Comparison of ENCODE assay signal across 17 cellular contexts in genomic region chr15:58588096-58588495, GRCh38.
"Had no signal": no experiment of that assay in that cellular context is flagged by ENCODE, and none has a peak within 500 bp of the region (broad histone marks: within the 10 kb centered on the region; RNA-seq: fewer than 3 reads in every experiment).

No MANE protein-coding gene starts in this region.

- H3K27me3 ChIP-seq: adrenal gland, testis had no signal

- H3K4me1 ChIP-seq: adrenal gland, prostate gland, testis had no signal

- H3K27ac ChIP-seq: adrenal gland, prostate gland, testis, WERI-Rb-1 had no signal

- H3K36me3 ChIP-seq: adrenal gland, prostate gland, WERI-Rb-1 had no signal

- H3K9me3 ChIP-seq: adrenal gland, prostate gland, testis had no signal

- H3K27me3 Mint-ChIP-seq: activated naive CD4-positive, alpha-beta T cell treated with anti-CD3 and anti-CD28 coated beads, Interleukin-2, amount 50 U/mL, for 24 hours had no signal

- H3K4me3 ChIP-seq: adrenal gland, prostate gland, testis had no signal

- FAIRE-seq: frontal cortex had no signal

- H3K4me3 Mint-ChIP-seq: activated CD8-positive, alpha-beta T cell treated with anti-CD3 and anti-CD28 coated beads for 36 hours; activated naive CD4-positive, alpha-beta T cell treated with anti-CD3 and anti-CD28 coated beads, Interleukin-2, amount 50 U/mL, for 24 hours; activated T-cell treated with anti-CD3 and anti-CD28 coated beads, Interleukin-2, amount 50 U/mL, for 4 hours; nephron; stimulated activated naive CD8-positive, alpha-beta T cell treated with anti-CD3 and anti-CD28 coated beads, Interleukin-15, amount 100 ng/mL, for 72 hours; T-helper 1 cell treated with Interleukin-12 subunit alpha and Interleukin-12 subunit beta and Interleukin-4 antibody, amounts not matched to agents 30 μg/mL and 1 μg/mL, for 36 hours had no signal

- DNase-seq: activated CD4-positive, alpha-beta T cell treated with anti-CD3 and anti-CD28 coated beads for 4 hours; activated CD8-positive, alpha-beta T cell treated with anti-CD3 and anti-CD28 coated beads for 36 hours; activated effector memory CD4-positive, alpha-beta T cell treated with Interleukin-2 at 50 U/mL for 16 hours; activated T-cell treated with anti-CD3 and anti-CD28 coated beads, Interleukin-2, amount 50 U/mL, for 4 hours; adrenal gland; head of caudate nucleus; mesenchymal stem cell; occipital lobe; stimulated activated naive CD8-positive, alpha-beta T cell treated with anti-CD3 and anti-CD28 coated beads, Interleukin-15, amount 100 ng/mL, for 72 hours; testis; WERI-Rb-1 had no signal

- ATAC-seq: activated CD8-positive, alpha-beta T cell treated with anti-CD3 and anti-CD28 coated beads for 36 hours; activated T-cell treated with anti-CD3 and anti-CD28 coated beads, Interleukin-2, amount 50 U/mL, for 4 hours; sciatic nerve; stimulated activated naive CD8-positive, alpha-beta T cell treated with anti-CD3 and anti-CD28 coated beads, Interleukin-15, amount 100 ng/mL, for 72 hours had no signal

- H3K27ac Mint-ChIP-seq: activated CD8-positive, alpha-beta T cell treated with anti-CD3 and anti-CD28 coated beads for 36 hours; activated naive CD4-positive, alpha-beta T cell treated with anti-CD3 and anti-CD28 coated beads, Interleukin-2, amount 50 U/mL, for 24 hours; nephron; T-helper 1 cell treated with Interleukin-12 subunit alpha and Interleukin-12 subunit beta and Interleukin-4 antibody, amounts not matched to agents 30 μg/mL and 1 μg/mL, for 36 hours had no signal
